In the genomic region with DNA sequence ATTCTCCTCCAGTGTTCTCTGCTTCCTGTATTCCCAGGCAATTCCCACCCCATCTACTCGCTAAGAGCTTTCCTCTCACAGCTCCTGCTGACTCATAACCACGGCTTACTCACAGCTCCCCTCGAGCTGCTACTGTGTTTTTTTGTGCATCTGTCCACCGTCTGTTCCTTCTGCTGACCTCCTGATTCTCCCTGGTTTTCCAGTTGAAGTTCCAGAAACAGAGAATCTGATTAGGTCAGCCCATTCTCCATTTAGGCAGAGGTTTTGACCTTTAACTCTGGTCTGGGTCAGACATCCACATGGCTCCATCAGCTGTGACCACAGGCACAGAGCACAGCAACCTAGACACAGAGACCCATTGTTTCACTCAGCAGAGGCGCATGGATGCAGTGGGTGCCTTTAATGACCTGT, we compare ENCODE assay signal across 12 cellular contexts. TPM values are rescaled to one million over a fixed set of nuclear protein-coding genes. Genes with fewer than 3 reads are reported as not detected.
DNase-seq lines count a peak whose midpoint lies in the region; ATAC-seq and TF ChIP-seq lines count a peak whose summit lies in the region.
"Had no signal": no experiment of that assay in that cellular context is flagged by ENCODE, and none has a peak within 500 bp of the region (broad histone marks: within the 10 kb centered on the region; RNA-seq: fewer than 3 reads in every experiment).

No MANE protein-coding gene starts in this region.

- ATAC-seq in activated T-helper 17 cell treated with anti-CD3 and anti-CD28 coated beads, Interleukin-2, amount 50 U/mL, for 72 hours (replicated peaks): no peak
- no peak for ATAC-seq in HG02884 (IDR thresholded peaks at IDR 0.05; ENCODE audit: unreplicated experiment)
- no peak for ATAC-seq in HG02885 (IDR thresholded peaks at IDR 0.05; ENCODE audit: poor library complexity, unreplicated experiment)

- H3K9me3 Mint-ChIP-seq in activated T-helper 17 cell treated with anti-CD3 and anti-CD28 coated beads, Interleukin-2, amount 50 U/mL, for 72 hours: peaks cover 3% of the 10 kb centered on the region
- H3K9me3 Mint-ChIP-seq: activated B cell treated with CpG ODN at 0.5 μM for 24 hours; activated naive CD8-positive, alpha-beta T cell treated with anti-CD3 and anti-CD28 coated beads, Interleukin-2, amount 10 ng/mL, durations not matched to agents 7 days and 5 days had no signal

- CTCF ChIA-PET in AG04449 (lab: Yijun Ruan, JAX): interaction anchor here (0.6 to 2.4 kb wide), 3 partner anchors 18 to 468 kb away, joined by 3 to 14 read pairs (median 3); no protein-coding TSS in a partner anchor

- H3K36me3 Mint-ChIP-seq in activated T-helper 17 cell treated with anti-CD3 and anti-CD28 coated beads, Interleukin-2, amount 50 U/mL, for 72 hours (ENCODE audit: low read depth): no peaks in the 10 kb centered on the region
- H3K36me3 Mint-ChIP-seq: activated naive CD8-positive, alpha-beta T cell treated with anti-CD3 and anti-CD28 coated beads, Interleukin-2, amount 10 ng/mL, durations not matched to agents 7 days and 5 days had no signal

- H3K9me3 ChIP-seq in hepatocyte (ENCODE audit: low read depth): no peaks in the 10 kb centered on the region

- no peaks in the 10 kb centered on the region for H3K27me3 ChIP-seq in hepatocyte

- H3K4me3 ChIP-seq in AG04449 (ENCODE audit: low read depth, low read length): no peak overlapping the region
- no peak overlapping the region for H3K4me3 ChIP-seq in hepatocyte

- TF ChIP-seq CTCF in AG04449 (IDR thresholded peaks at IDR 0.05; ENCODE audit: insufficient read depth, low read length, missing control alignments) (no peak), hepatocyte (IDR thresholded peaks at IDR 0.05; ENCODE audit: poor library complexity) (no peak)

- WGBS in hepatocyte (ENCODE audit: low lambda C conversion rate, missing lambda C conversion rate): 51% methylated on average over 5 of the region's 5 CpGs

- H3K27ac ChIP-seq in hepatocyte: no peak overlapping the region

- POLR2A ChIA-PET in AG04449 (lab: Yijun Ruan, JAX): no interaction called here

- H4K20me1 ChIP-seq in hepatocyte (ENCODE audit: insufficient read depth, poor library complexity, severe bottlenecking): no peaks in the 10 kb centered on the region

- H3K4me1 ChIP-seq in hepatocyte (ENCODE audit: insufficient read depth): peaks cover 6% of the 10 kb centered on the region

- no peak overlapping the region for H3K4me3 Mint-ChIP-seq in activated T-helper 17 cell treated with anti-CD3 and anti-CD28 coated beads, Interleukin-2, amount 50 U/mL, for 72 hours
- H3K4me3 Mint-ChIP-seq: activated B cell treated with CpG ODN at 0.5 μM for 24 hours; activated naive CD8-positive, alpha-beta T cell treated with anti-CD3 and anti-CD28 coated beads, Interleukin-2, amount 10 ng/mL, durations not matched to agents 7 days and 5 days had no signal

- no peaks in the 10 kb centered on the region for H3K79me2 ChIP-seq in hepatocyte

- DNase-seq in AG04449 (ENCODE audit: low read depth, low spot score) (peak; percentile 87), HS-27A (ENCODE audit: low read depth) (peak; percentile 64), hepatocyte (ENCODE audit: low spot score) (peak; percentile 60), NCI-H2196 (lab: John Stamatoyannopoulos, UW; ENCODE audit: unreplicated experiment) (no peak), cerebellar cortex (ENCODE audit: low spot score) (no peak)
- DNase-seq: activated B cell treated with CpG ODN at 0.5 μM for 24 hours; activated naive CD8-positive, alpha-beta T cell treated with anti-CD3 and anti-CD28 coated beads, Interleukin-2, amount 10 ng/mL, durations not matched to agents 7 days and 5 days; NCI-H2171 had no signal

- H3K36me3 ChIP-seq in hepatocyte (replicated peaks; ENCODE audit: insufficient read depth, low read depth): no peaks in the 10 kb centered on the region

- no peaks in the 10 kb centered on the region for H3K9me2 ChIP-seq in hepatocyte (replicated peaks; ENCODE audit: insufficient read depth)

- peaks cover 9% of the 10 kb centered on the region for H3K4me1 Mint-ChIP-seq in activated T-helper 17 cell treated with anti-CD3 and anti-CD28 coated beads, Interleukin-2, amount 50 U/mL, for 72 hours

- H3K27ac Mint-ChIP-seq in activated T-helper 17 cell treated with anti-CD3 and anti-CD28 coated beads, Interleukin-2, amount 50 U/mL, for 72 hours: peak overlapping the region; percentile 42
- H3K27ac Mint-ChIP-seq: activated B cell treated with CpG ODN at 0.5 μM for 24 hours; activated naive CD8-positive, alpha-beta T cell treated with anti-CD3 and anti-CD28 coated beads, Interleukin-2, amount 10 ng/mL, durations not matched to agents 7 days and 5 days; progenitor cell of endocrine pancreas had no signal

- no peak overlapping the region for H3K4me2 ChIP-seq in hepatocyte

- no peak overlapping the region for H2AFZ ChIP-seq in hepatocyte

- H3K27me3 Mint-ChIP-seq in activated T-helper 17 cell treated with anti-CD3 and anti-CD28 coated beads, Interleukin-2, amount 50 U/mL, for 72 hours: no peaks in the 10 kb centered on the region
- H3K27me3 Mint-ChIP-seq: activated B cell treated with CpG ODN at 0.5 μM for 24 hours had no signal

RNA-seq across cellular contexts. Expression of a gene that starts 5.5 kb away (rescaled TPM):
- 10 to 100 TPM; 21.8 to 33.7 TPM for total RNA-seq in activated T-helper 17 cell treated with anti-CD3 and anti-CD28 coated beads, Interleukin-2, amount 50 U/mL, for 72 hours
- total RNA-seq in hepatocyte: 54.5 and 60.0 TPM in 2 replicates
- 40.8 and 55.8 TPM in 2 replicates for polyA plus RNA-seq in hepatocyte

RNA-seq across cellular contexts. Expression of a gene that starts 45.7 kb away (rescaled TPM):
- total RNA-seq in activated T-helper 17 cell treated with anti-CD3 and anti-CD28 coated beads, Interleukin-2, amount 50 U/mL, for 72 hours: 10 to 100 TPM; 39.7 to 70.3 TPM
- total RNA-seq in hepatocyte: 40.7 and 56.2 TPM in 2 replicates
- 9.0 and 13.7 TPM in 2 replicates for polyA plus RNA-seq in hepatocyte

Comparison
In these comparisons a context has a peak if more than half of its experiments do, and no peak if none do; other contexts are left out.
1. DNase-seq: peak in AG04449 (single experiment), HS-27A (single experiment) and hepatocyte (single experiment); none in NCI-H2196 (single experiment) and cerebellar cortex (single experiment).